In the genomic region with DNA sequence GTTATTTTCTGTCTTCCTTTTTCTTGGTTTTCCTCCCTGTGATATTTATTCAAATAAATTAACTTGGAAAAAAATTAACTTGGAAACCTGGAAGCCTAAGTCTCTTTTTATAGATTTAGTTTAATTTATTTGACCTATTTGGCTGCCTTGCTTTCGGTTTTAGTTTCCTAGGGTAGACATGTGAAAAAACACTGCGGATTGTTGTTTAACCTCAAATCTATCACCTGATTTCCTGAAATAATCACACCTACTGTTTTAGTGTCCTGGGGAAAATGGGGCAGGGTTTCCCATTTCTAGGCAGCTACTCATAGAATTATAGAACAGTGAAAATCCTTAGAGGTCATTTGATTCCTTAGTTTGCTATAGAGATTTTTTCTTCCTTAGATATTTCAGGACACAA, we compare ENCODE assay signal across 26 cellular contexts.
"Had no signal": no experiment of that assay in that cellular context is flagged by ENCODE, and none has a peak within 500 bp of the region (broad histone marks: within the 10 kb centered on the region; RNA-seq: fewer than 3 reads in every experiment).

No MANE protein-coding gene starts in this region.

- H3K4me1 ChIP-seq: esophagus muscularis mucosa, foreskin keratinocyte, gastroesophageal sphincter, left lung, lower lobe of right lung had no signal

- H3K4me3 Mint-ChIP-seq: immature natural killer cell, mesothelial cell of epicardium, naive B cell had no signal

- H2AFZ ChIP-seq: hepatocyte had no signal

- FAIRE-seq: colon, endothelial cell of umbilical vein, frontal cortex, kidney had no signal

- DNase-seq: dermis blood vessel endothelial cell; dorsolateral prefrontal cortex; effector CD4-positive, alpha-beta T cell; effector memory CD4-positive, alpha-beta T cell; foreskin keratinocyte; heart left ventricle; hypothalamus; immature natural killer cell; islet precursor cell; kidney; kidney glomerular epithelial cell; left cardiac atrium; left lung; left ventricle myocardium superior; lower lobe of right lung; mesenchymal stem cell; mucosa of descending colon; naive B cell had no signal

- H3K27ac ChIP-seq: coronary artery, dorsolateral prefrontal cortex, esophagus muscularis mucosa, foreskin keratinocyte, gastroesophageal sphincter, heart left ventricle, hepatocyte, left lung, lower lobe of right lung had no signal

- H3K9me3 ChIP-seq: esophagus muscularis mucosa, gastroesophageal sphincter, heart left ventricle, left lung, lower lobe of right lung had no signal

- H3K79me2 ChIP-seq: hepatocyte had no signal

- H3K4me2 ChIP-seq: hepatocyte had no signal

- H3K4me3 ChIP-seq: coronary artery, dorsolateral prefrontal cortex, esophagus muscularis mucosa, gastroesophageal sphincter, heart left ventricle, hepatocyte, left lung, lower lobe of right lung, mucosa of descending colon had no signal

- ATAC-seq: foreskin keratinocyte, gastroesophageal sphincter, heart left ventricle, left cardiac atrium, left lung, left ventricle myocardium superior, lower lobe of right lung, mucosa of descending colon had no signal

- H3K27me3 ChIP-seq: dorsolateral prefrontal cortex, esophagus muscularis mucosa, foreskin keratinocyte, gastroesophageal sphincter, heart left ventricle, hepatocyte, left lung had no signal

- H3K36me3 Mint-ChIP-seq: immature natural killer cell, mesothelial cell of epicardium, naive B cell had no signal

- H3K27me3 Mint-ChIP-seq: naive B cell had no signal

- H3K36me3 ChIP-seq: esophagus muscularis mucosa, gastroesophageal sphincter, heart left ventricle, left lung, lower lobe of right lung had no signal

- H3K4me1 Mint-ChIP-seq: immature natural killer cell, mesothelial cell of epicardium, naive B cell had no signal

- H3K27ac Mint-ChIP-seq: immature natural killer cell, mesothelial cell of epicardium, naive B cell had no signal
